ENCODE assay signal across 8 cellular contexts in genomic region chr1:148951336-148952227, GRCh38.
A peak's percentile ranks its signal among the peaks of the same experiment; 100 is the strongest.
DNase-seq lines count a peak whose midpoint lies in the region; ATAC-seq and TF ChIP-seq lines count a peak whose summit lies in the region.
"Not testable (repeated sequence)": the region's sequence is repeated elsewhere in the genome, so short reads cannot be mapped to it uniquely, and the experiment has no call there.

No MANE protein-coding gene starts in this region.

- TF ChIP-seq CTCF in AG04450 (IDR thresholded peaks at IDR 0.05; ENCODE audit: low read depth, low read length): not testable (repeated sequence)

- peak overlapping the region; percentile 39 for H3K27ac ChIP-seq in AG04450 (ENCODE audit: low read depth, low read length)
- H3K27ac ChIP-seq in cingulate gyrus (ENCODE audit: low read depth, low read length): peak overlapping the region; percentile 54

- CTCF ChIA-PET in AG04450 (lab: Charles Lee): not testable (repeated sequence)

- H3K27me3 ChIP-seq in AG04450 (ENCODE audit: control insufficient read depth, insufficient read depth, low read length): not testable (repeated sequence)

- ATAC-seq in GM19395 (IDR thresholded peaks at IDR 0.05; ENCODE audit: unreplicated experiment): peak; percentile 79
- peak; percentile 72 for ATAC-seq in HG03439 (IDR thresholded peaks at IDR 0.05; ENCODE audit: unreplicated experiment)

- DNase-seq in AG04450 (ENCODE audit: low read depth, low spot score) (peak; percentile 36), NCI-H510A treated with DMSO at 0.1 percent for 48 hours (lab: John Stamatoyannopoulos, UW) (peak; percentile 56), left kidney (ENCODE audit: low read depth, low spot score) (peak; percentile 92)
- DNase-seq in activated CD4-positive, alpha-beta T cell treated with anti-CD3 and anti-CD28 coated beads for 48 hours: peak; percentile 72
- DNase-seq in stimulated activated CD4-positive, alpha-beta T cell treated with anti-CD3 and anti-CD28 coated beads, Interleukin-15, amount 100 ng/mL, for 1 hour (ENCODE audit: low read depth in 1 of 2, low spot score in 1 of 2): peak; percentile 37 to 42

- POLR2A ChIA-PET in AG04450 (lab: Yijun Ruan, JAX): not testable (repeated sequence)

- peak overlapping the region; percentile 63 for H3K4me3 ChIP-seq in AG04450 (ENCODE audit: low read depth, low read length)

- not testable (repeated sequence) for H3K9me3 ChIP-seq in AG04450 (ENCODE audit: control insufficient read depth, insufficient read depth, low read length)

Comparison
In these comparisons a context has a peak if more than half of its experiments do, and no peak if none do; other contexts are left out.
1. Peak in every context shown above with its lines: DNase-seq, ATAC-seq, H3K4me3 ChIP-seq and H3K27ac ChIP-seq.
2. DNase-seq: peak in every context shown above with its lines; median percentile 92 in left kidney; 72 in activated CD4-positive, alpha-beta T cell treated with anti-CD3 and anti-CD28 coated beads for 48 hours; 56 in NCI-H510A treated with DMSO at 0.1 percent for 48 hours; 40 in stimulated activated CD4-positive, alpha-beta T cell treated with anti-CD3 and anti-CD28 coated beads, Interleukin-15, amount 100 ng/mL, for 1 hour; 36 in AG04450.